ENCODE assay signal across 14 cellular contexts in genomic region chr1:224273651-224274050, GRCh38. TPM values are rescaled to one million over a fixed set of nuclear protein-coding genes. Genes with fewer than 3 reads are reported as not detected.
DNase-seq lines count a peak whose midpoint lies in the region; ATAC-seq, FAIRE-seq and TF ChIP-seq lines count a peak whose summit lies in the region.
"Had no signal": no experiment of that assay in that cellular context is flagged by ENCODE, and none has a peak within 500 bp of the region (broad histone marks: within the 10 kb centered on the region; RNA-seq: fewer than 3 reads in every experiment).

No MANE protein-coding gene starts in this region.

- FAIRE-seq in H54 (lab: Jason Lieb, UNC), result no peak

- H4K20me1 ChIP-seq in smooth muscle cell (ENCODE audit: low read depth), result no peaks in the 10 kb centered on the region
- H4K20me1 ChIP-seq in OCI-LY7 (ENCODE audit: insufficient read depth, low read length), result no peaks in the 10 kb centered on the region

- no peaks in the 10 kb centered on the region for H3K9me2 ChIP-seq in OCI-LY7 (ENCODE audit: insufficient read depth, low read length)

- CTCF ChIA-PET in OCI-LY7 (lab: Charles Lee; ENCODE audit: unreplicated experiment), result no interaction called here

- no peak for ATAC-seq in GM21381 (IDR thresholded peaks at IDR 0.05; ENCODE audit: unreplicated experiment)
- ATAC-seq: lower lobe of right lung had no signal

- no peaks in the 10 kb centered on the region for H3K4me1 ChIP-seq in smooth muscle cell (ENCODE audit: low read depth)
- no peaks in the 10 kb centered on the region for H3K4me1 ChIP-seq in OCI-LY7 (ENCODE audit: insufficient read depth, low read length, poor library complexity, severe bottlenecking)
- H3K4me1 ChIP-seq: esophagus muscularis mucosa, lower lobe of right lung had no signal

- H3F3A ChIP-seq in smooth muscle cell (ENCODE audit: low read depth), result no peaks in the 10 kb centered on the region

- H3K9me3 ChIP-seq in smooth muscle cell (replicated peaks; ENCODE audit: low read depth) (no peaks in the 10 kb centered on the region), OCI-LY7 (ENCODE audit: low read length) (no peaks in the 10 kb centered on the region)
- H3K9me3 ChIP-seq: esophagus muscularis mucosa, lower lobe of right lung had no signal

- WGBS in smooth muscle cell (ENCODE audit: low lambda C conversion rate), result 48% methylated on average over 2 of the region's 2 CpGs

- H2AFZ ChIP-seq in smooth muscle cell (ENCODE audit: low read depth), result no peak overlapping the region
- H2AFZ ChIP-seq in OCI-LY7 (ENCODE audit: low read length), result no peak overlapping the region

- H3K27ac ChIP-seq in smooth muscle cell (ENCODE audit: low read depth) (peak overlapping the region; percentile 69), OCI-LY7 (ENCODE audit: low read depth, low read length, poor library complexity, severe bottlenecking) (no peak overlapping the region)
- H3K27ac ChIP-seq: esophagus muscularis mucosa, lower lobe of right lung had no signal

- TF ChIP-seq POLR2A in H54 (IDR thresholded peaks at IDR 0.05; ENCODE audit: low read depth, low read length), result no peak

- H3K4me3 ChIP-seq in fibroblast of mammary gland (ENCODE audit: control insufficient read depth, low read depth, low read length) (no peak overlapping the region), smooth muscle cell (no peak overlapping the region), OCI-LY7 (ENCODE audit: low read depth, low read length, poor library complexity, severe bottlenecking) (no peak overlapping the region)
- H3K4me3 ChIP-seq: esophagus muscularis mucosa, lower lobe of right lung had no signal

- DNase-seq in H54 (ENCODE audit: insufficient read length, low spot score), result peak; percentile 12
- DNase-seq in RPMI7951 (ENCODE audit: low read depth), result peak; percentile 69
- DNase-seq in fibroblast of mammary gland (ENCODE audit: low read depth), result peak; percentile 66
- no peak for DNase-seq in smooth muscle cell (lab: John Stamatoyannopoulos, UW; ENCODE audit: unreplicated experiment)
- DNase-seq in cortex of kidney (lab: John Stamatoyannopoulos, UW), result no peak
- no peak for DNase-seq in OCI-LY7 (ENCODE audit: low spot score)
- DNase-seq: activated CD8-positive, alpha-beta memory T cell treated with anti-CD3 and anti-CD28 coated beads, Interleukin-2, amount 50 U/mL, for 48 hours; activated naive CD8-positive, alpha-beta T cell treated with anti-CD3 and anti-CD28 coated beads for 36 hours; lower lobe of right lung; MV-4-11; NCI-H2227 treated with DMSO at 0.1 percent for 48 hours; stimulated activated naive CD4-positive, alpha-beta T cell had no signal

- POLR2A ChIA-PET in OCI-LY7 (lab: Charles Lee), result interaction anchor here (0.6 to 0.7 kb wide), 2 partner anchors 22 to 58 kb away, joined by 3 read pairs; no protein-coding TSS in a partner anchor

- no TSS peak for BruUV-seq in OCI-LY7 (replicated peaks; lab: Mats Ljungman, UMichigan)

- H3K4me2 ChIP-seq in smooth muscle cell, result peak overlapping the region; percentile 8
- no peak overlapping the region for H3K4me2 ChIP-seq in OCI-LY7 (ENCODE audit: low read length)

- H3K36me3 ChIP-seq in smooth muscle cell (ENCODE audit: low read depth), result peaks cover 4% of the 10 kb centered on the region
- peaks cover 65% of the 10 kb centered on the region for H3K36me3 ChIP-seq in OCI-LY7 (ENCODE audit: insufficient read depth, low read length)

- no peaks in the 10 kb centered on the region for H3K27me3 ChIP-seq in smooth muscle cell (ENCODE audit: low read depth)
- H3K27me3 ChIP-seq: esophagus muscularis mucosa had no signal

- TF ChIP-seq CTCF in fibroblast of mammary gland (conservative IDR thresholded peaks at IDR 0.05; ENCODE audit: control insufficient read depth, insufficient read depth, low read depth, low read length) (no peak), smooth muscle cell (IDR thresholded peaks at IDR 0.05; ENCODE audit: borderline replicate concordance, insufficient read depth, poor library complexity, severe bottlenecking) (no peak), OCI-LY7 (conservative IDR thresholded peaks at IDR 0.05; ENCODE audit: low read length) (no peak)

- intact Hi-C loops in OCI-LY7 (cut with micrococcal nuclease; ENCODE audit: unreplicated experiment), result no loop called here

- H3K9ac ChIP-seq in smooth muscle cell (ENCODE audit: low read depth), result no peak overlapping the region

- no peaks in the 10 kb centered on the region for H3K79me2 ChIP-seq in smooth muscle cell (ENCODE audit: low read depth)
- H3K79me2 ChIP-seq in OCI-LY7 (ENCODE audit: insufficient read depth, low read depth, low read length), result no peaks in the 10 kb centered on the region

RNA-seq across cellular contexts. Expression of gene NVL, which starts 56.3 kb away (rescaled TPM):
- total RNA-seq in RPMI7951 (2014; rRNA removed; shearing (Covaris generic)), result 17.8 and 23.2 TPM in 2 replicates
- 22.1 and 35.4 TPM in 2 replicates for total RNA-seq in smooth muscle cell
- polyA plus RNA-seq in smooth muscle cell, result 17.3 and 18.4 TPM in 2 replicates
- 31.6 and 33.9 TPM in 2 replicates for total RNA-seq in OCI-LY7 (2014; rRNA removed; shearing (Covaris generic))
- total RNA-seq in OCI-LY7 (2022), result 36.7 and 43.0 TPM in 2 replicates

Comparison
In these comparisons a context has a peak if more than half of its experiments do, and no peak if none do; other contexts are left out.
1. DNase-seq: peak in H54 (single experiment), RPMI7951 (single experiment) and fibroblast of mammary gland (single experiment); none in smooth muscle cell (single experiment), cortex of kidney (single experiment) and OCI-LY7 (single experiment).